1 cellular context compared by ENCODE assay signal in the genomic region with DNA sequence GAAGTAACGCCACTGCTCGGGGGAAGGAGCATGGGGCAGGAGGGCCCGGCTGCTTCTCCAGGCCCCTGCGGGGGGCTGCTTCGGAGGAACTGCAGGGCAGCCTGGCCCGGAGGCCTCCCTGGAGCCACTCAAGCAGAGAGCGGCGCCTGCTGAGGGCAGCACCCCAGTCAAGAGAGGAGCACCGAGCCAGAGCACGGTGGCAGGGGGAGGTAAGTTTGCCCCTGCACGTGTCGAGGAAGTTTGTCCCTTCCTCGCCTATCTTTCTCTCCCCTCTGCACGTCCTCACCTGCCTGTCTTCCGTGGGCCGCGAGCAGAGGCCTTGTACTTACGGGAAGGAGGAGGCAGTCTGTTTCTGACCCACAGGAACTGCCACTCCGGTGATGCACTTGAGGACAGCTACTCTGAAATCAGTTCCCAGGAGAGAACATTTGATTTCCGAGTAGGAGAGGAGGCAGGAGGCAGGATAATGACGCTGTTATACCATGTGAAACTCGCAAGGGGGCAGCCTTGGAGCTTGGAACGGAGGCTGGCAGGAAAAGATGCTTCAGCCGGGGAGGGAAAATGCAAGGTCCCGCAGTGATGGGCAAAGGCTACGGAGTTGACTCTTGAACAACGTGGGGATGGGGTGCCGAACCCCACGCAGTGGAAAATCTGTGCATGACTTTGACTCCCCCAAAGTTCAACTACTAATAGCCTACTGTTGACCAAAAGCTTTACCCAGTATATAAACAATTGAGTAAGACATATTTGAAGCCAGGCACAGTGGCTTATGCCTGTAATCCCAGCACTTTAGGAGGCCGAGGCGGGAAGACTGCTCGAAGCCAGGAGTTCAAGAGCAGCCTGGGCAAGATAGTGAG.
A peak's percentile ranks its signal among the peaks of the same experiment; 100 is the strongest.
TF ChIP-seq lines count a peak whose summit lies in the region.

No MANE protein-coding gene starts in this region.

TF ChIP-seq in K562, 482 proteins besides CTCF, POLR2A, EP300 and RAD21 (continued from another document and continues in another):
- TF ChIP-seq, protein P1, sequence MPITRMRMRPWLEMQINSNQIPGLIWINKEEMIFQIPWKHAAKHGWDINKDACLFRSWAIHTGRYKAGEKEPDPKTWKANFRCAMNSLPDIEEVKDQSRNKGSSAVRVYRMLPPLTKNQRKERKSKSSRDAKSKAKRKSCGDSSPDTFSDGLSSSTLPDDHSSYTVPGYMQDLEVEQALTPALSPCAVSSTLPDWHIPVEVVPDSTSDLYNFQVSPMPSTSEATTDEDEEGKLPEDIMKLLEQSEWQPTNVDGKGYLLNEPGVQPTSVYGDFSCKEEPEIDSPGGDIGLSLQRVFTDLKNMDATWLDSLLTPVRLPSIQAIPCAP (CRISPR knock-in tag; IDR thresholded peaks at IDR 0.05; ENCODE audit: borderline replicate concordance) = no peak
- TF ChIP-seq, protein P2, sequence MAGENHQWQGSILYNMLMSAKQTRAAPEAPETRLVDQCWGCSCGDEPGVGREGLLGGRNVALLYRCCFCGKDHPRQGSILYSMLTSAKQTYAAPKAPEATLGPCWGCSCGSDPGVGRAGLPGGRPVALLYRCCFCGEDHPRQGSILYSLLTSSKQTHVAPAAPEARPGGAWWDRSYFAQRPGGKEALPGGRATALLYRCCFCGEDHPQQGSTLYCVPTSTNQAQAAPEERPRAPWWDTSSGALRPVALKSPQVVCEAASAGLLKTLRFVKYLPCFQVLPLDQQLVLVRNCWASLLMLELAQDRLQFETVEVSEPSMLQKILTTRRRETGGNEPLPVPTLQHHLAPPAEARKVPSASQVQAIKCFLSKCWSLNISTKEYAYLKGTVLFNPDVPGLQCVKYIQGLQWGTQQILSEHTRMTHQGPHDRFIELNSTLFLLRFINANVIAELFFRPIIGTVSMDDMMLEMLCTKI (IDR thresholded peaks at IDR 0.05; ENCODE audit: partially characterized antibody) = no peak
- TF ChIP-seq TOE1 (IDR thresholded peaks at IDR 0.05; ENCODE audit: borderline replicate concordance) (no peak), TOE1 (CRISPR knock-in tag; IDR thresholded peaks at IDR 0.05; ENCODE audit: borderline replicate concordance, low read depth) (no peak), CBFA2T2 (conservative IDR thresholded peaks at IDR 0.05) (no peak), JUND (IDR thresholded peaks at IDR 0.05; ENCODE audit: borderline replicate concordance, low read depth, low read length) (peak; percentile 75), JUND (tag; IDR thresholded peaks at IDR 0.05; ENCODE audit: borderline replicate concordance, low read depth, low read length) (peak; percentile 60; the same call in 1 of the 3 replicates), KHSRP (IDR thresholded peaks at IDR 0.05) (no peak), STAG1 (CRISPR knock-in tag; IDR thresholded peaks at IDR 0.05; ENCODE audit: borderline replicate concordance) (peak; percentile 86), GATAD2B (IDR thresholded peaks at IDR 0.05; ENCODE audit: borderline replicate concordance) (no peak), KDM1A (IDR thresholded peaks at IDR 0.05) (peak; percentile 77 to 82), CREB1 (IDR thresholded peaks at IDR 0.05) (0 out of 2 replicates have a peak, but pooled peaks have one; percentile 42), CREB1 (CRISPR knock-in tag; IDR thresholded peaks at IDR 0.05) (no peak), ZNF444 (CRISPR knock-in tag; IDR thresholded peaks at IDR 0.05) (no peak), NBN (IDR thresholded peaks at IDR 0.05; ENCODE audit: low read depth) (0 out of 2 replicates have a peak, but pooled peaks have one; percentile 59), ZNF436 (CRISPR knock-in tag; IDR thresholded peaks at IDR 0.05) (no peak), MEF2D (tag; conservative IDR thresholded peaks at IDR 0.05; ENCODE audit: low read depth) (no peak), DNMT1 (IDR thresholded peaks at IDR 0.05) (no peak), ZNF212 (CRISPR knock-in tag; IDR thresholded peaks at IDR 0.05) (no peak), LCOR (CRISPR knock-in tag; IDR thresholded peaks at IDR 0.05) (no peak), CBX5 (IDR thresholded peaks at IDR 0.05; ENCODE audit: borderline replicate concordance, low read depth) (no peak), ZKSCAN1 (IDR thresholded peaks at IDR 0.05; ENCODE audit: low read depth, low read length) (no peak), ELF2 (CRISPR knock-in tag; IDR thresholded peaks at IDR 0.05) (no peak), MYBL2 (IDR thresholded peaks at IDR 0.05; ENCODE audit: low read depth) (no peak), MYBL2 (CRISPR knock-in tag; IDR thresholded peaks at IDR 0.05; ENCODE audit: borderline replicate concordance) (no peak), PHF8 (IDR thresholded peaks at IDR 0.05; ENCODE audit: borderline replicate concordance, low read length) (no peak), ZNF586 (CRISPR knock-in tag; conservative IDR thresholded peaks at IDR 0.05) (no peak), BDP1 (IDR thresholded peaks at IDR 0.05; ENCODE audit: insufficient read depth, insufficient read length) (no peak), CHD2 (IDR thresholded peaks at IDR 0.05; ENCODE audit: low read depth, low read length) (no peak), MAZ (CRISPR knock-in tag; conservative IDR thresholded peaks at IDR 0.05 in 1 of 2, IDR thresholded peaks at IDR 0.05 in 1 of 2) (peak; percentile 24 to 59; a peak in 2 of 4 replicates), NCOA4 (IDR thresholded peaks at IDR 0.05; ENCODE audit: partially characterized antibody) (no peak), RUNX1 (IDR thresholded peaks at IDR 0.05; ENCODE audit: low read depth) (no peak), CXXC5 (CRISPR knock-in tag; IDR thresholded peaks at IDR 0.05) (0 out of 2 replicates have a peak, but pooled peaks have one; percentile 16), SIX5 (IDR thresholded peaks at IDR 0.05; ENCODE audit: borderline replicate concordance in 1 of 2, insufficient read depth in 1 of 2, low read depth in 1 of 2, low read length in 2 of 2) (no peak), POLR2B (IDR thresholded peaks at IDR 0.05; ENCODE audit: low read depth, partially characterized antibody) (no peak), BRD9 (IDR thresholded peaks at IDR 0.05; ENCODE audit: low read depth, partially characterized antibody) (no peak), PYGO2 (tag; IDR thresholded peaks at IDR 0.05) (no peak), PPARD (CRISPR knock-in tag; IDR thresholded peaks at IDR 0.05) (no peak), TCF7 (IDR thresholded peaks at IDR 0.05; ENCODE audit: borderline replicate concordance) (no peak), EWSR1 (IDR thresholded peaks at IDR 0.05; ENCODE audit: borderline replicate concordance, low read depth, partially characterized antibody) (no peak)
- TF ChIP-seq, protein P3, sequence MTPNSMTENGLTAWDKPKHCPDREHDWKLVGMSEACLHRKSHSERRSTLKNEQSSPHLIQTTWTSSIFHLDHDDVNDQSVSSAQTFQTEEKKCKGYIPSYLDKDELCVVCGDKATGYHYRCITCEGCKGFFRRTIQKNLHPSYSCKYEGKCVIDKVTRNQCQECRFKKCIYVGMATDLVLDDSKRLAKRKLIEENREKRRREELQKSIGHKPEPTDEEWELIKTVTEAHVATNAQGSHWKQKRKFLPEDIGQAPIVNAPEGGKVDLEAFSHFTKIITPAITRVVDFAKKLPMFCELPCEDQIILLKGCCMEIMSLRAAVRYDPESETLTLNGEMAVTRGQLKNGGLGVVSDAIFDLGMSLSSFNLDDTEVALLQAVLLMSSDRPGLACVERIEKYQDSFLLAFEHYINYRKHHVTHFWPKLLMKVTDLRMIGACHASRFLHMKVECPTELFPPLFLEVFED (CRISPR knock-in tag; conservative IDR thresholded peaks at IDR 0.05) = no peak
- TF ChIP-seq, protein P4, sequence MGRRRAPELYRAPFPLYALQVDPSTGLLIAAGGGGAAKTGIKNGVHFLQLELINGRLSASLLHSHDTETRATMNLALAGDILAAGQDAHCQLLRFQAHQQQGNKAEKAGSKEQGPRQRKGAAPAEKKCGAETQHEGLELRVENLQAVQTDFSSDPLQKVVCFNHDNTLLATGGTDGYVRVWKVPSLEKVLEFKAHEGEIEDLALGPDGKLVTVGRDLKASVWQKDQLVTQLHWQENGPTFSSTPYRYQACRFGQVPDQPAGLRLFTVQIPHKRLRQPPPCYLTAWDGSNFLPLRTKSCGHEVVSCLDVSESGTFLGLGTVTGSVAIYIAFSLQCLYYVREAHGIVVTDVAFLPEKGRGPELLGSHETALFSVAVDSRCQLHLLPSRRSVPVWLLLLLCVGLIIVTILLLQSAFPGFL (CRISPR knock-in tag; IDR thresholded peaks at IDR 0.05) = no peak
- TF ChIP-seq, protein P5, sequence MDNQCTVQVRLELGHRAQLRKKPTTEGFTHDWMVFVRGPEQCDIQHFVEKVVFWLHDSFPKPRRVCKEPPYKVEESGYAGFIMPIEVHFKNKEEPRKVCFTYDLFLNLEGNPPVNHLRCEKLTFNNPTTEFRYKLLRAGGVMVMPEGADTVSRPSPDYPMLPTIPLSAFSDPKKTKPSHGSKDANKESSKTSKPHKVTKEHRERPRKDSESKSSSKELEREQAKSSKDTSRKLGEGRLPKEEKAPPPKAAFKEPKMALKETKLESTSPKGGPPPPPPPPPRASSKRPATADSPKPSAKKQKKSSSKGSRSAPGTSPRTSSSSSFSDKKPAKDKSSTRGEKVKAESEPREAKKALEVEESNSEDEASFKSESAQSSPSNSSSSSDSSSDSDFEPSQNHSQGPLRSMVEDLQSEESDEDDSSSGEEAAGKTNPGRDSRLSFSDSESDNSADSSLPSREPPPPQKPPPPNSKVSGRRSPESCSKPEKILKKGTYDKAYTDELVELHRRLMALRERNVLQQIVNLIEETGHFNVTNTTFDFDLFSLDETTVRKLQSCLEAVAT (IDR thresholded peaks at IDR 0.05) = peak in 1 of 2 experiments; percentile 24; a peak in 1 of 4 replicates
- TF ChIP-seq, protein P6, sequence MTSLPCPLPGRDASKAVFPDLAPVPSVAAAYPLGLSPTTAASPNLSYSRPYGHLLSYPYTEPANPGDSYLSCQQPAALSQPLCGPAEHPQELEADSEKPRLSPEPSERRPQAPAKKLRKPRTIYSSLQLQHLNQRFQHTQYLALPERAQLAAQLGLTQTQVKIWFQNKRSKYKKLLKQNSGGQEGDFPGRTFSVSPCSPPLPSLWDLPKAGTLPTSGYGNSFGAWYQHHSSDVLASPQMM (CRISPR knock-in tag; IDR thresholded peaks at IDR 0.05) = no peak
- TF ChIP-seq, protein P7, sequence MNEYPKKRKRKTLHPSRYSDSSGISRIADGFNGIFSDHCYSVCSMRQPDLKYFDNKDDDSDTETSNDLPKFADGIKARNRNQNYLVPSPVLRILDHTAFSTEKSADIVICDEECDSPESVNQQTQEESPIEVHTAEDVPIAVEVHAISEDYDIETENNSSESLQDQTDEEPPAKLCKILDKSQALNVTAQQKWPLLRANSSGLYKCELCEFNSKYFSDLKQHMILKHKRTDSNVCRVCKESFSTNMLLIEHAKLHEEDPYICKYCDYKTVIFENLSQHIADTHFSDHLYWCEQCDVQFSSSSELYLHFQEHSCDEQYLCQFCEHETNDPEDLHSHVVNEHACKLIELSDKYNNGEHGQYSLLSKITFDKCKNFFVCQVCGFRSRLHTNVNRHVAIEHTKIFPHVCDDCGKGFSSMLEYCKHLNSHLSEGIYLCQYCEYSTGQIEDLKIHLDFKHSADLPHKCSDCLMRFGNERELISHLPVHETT (CRISPR knock-in tag; conservative IDR thresholded peaks at IDR 0.05 in 1 of 2, IDR thresholded peaks at IDR 0.05 in 1 of 2) = no peak
- TF ChIP-seq, protein P8, sequence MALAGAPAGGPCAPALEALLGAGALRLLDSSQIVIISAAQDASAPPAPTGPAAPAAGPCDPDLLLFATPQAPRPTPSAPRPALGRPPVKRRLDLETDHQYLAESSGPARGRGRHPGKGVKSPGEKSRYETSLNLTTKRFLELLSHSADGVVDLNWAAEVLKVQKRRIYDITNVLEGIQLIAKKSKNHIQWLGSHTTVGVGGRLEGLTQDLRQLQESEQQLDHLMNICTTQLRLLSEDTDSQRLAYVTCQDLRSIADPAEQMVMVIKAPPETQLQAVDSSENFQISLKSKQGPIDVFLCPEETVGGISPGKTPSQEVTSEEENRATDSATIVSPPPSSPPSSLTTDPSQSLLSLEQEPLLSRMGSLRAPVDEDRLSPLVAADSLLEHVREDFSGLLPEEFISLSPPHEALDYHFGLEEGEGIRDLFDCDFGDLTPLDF (CRISPR knock-in tag; IDR thresholded peaks at IDR 0.05) = no peak
- TF ChIP-seq, protein P9, sequence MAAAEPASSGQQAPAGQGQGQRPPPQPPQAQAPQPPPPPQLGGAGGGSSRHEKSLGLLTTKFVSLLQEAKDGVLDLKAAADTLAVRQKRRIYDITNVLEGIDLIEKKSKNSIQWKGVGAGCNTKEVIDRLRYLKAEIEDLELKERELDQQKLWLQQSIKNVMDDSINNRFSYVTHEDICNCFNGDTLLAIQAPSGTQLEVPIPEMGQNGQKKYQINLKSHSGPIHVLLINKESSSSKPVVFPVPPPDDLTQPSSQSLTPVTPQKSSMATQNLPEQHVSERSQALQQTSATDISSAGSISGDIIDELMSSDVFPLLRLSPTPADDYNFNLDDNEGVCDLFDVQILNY (CRISPR knock-in tag; IDR thresholded peaks at IDR 0.05) = no peak
- TF ChIP-seq, protein P10, sequence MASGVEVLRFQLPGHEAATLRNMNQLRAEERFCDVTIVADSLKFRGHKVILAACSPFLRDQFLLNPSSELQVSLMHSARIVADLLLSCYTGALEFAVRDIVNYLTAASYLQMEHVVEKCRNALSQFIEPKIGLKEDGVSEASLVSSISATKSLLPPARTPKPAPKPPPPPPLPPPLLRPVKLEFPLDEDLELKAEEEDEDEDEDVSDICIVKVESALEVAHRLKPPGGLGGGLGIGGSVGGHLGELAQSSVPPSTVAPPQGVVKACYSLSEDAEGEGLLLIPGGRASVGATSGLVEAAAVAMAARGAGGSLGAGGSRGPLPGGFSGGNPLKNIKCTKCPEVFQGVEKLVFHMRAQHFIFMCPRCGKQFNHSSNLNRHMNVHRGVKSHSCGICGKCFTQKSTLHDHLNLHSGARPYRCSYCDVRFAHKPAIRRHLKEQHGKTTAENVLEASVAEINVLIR (CRISPR knock-in tag; IDR thresholded peaks at IDR 0.05) = no peak
- TF ChIP-seq, protein P11, sequence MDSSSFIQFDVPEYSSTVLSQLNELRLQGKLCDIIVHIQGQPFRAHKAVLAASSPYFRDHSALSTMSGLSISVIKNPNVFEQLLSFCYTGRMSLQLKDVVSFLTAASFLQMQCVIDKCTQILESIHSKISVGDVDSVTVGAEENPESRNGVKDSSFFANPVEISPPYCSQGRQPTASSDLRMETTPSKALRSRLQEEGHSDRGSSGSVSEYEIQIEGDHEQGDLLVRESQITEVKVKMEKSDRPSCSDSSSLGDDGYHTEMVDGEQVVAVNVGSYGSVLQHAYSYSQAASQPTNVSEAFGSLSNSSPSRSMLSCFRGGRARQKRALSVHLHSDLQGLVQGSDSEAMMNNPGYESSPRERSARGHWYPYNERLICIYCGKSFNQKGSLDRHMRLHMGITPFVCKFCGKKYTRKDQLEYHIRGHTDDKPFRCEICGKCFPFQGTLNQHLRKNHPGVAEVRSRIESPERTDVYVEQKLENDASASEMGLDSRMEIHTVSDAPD (CRISPR knock-in tag; IDR thresholded peaks at IDR 0.05) = no peak
- TF ChIP-seq, protein P12, sequence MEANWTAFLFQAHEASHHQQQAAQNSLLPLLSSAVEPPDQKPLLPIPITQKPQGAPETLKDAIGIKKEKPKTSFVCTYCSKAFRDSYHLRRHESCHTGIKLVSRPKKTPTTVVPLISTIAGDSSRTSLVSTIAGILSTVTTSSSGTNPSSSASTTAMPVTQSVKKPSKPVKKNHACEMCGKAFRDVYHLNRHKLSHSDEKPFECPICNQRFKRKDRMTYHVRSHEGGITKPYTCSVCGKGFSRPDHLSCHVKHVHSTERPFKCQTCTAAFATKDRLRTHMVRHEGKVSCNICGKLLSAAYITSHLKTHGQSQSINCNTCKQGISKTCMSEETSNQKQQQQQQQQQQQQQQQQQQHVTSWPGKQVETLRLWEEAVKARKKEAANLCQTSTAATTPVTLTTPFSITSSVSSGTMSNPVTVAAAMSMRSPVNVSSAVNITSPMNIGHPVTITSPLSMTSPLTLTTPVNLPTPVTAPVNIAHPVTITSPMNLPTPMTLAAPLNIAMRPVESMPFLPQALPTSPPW (CRISPR knock-in tag; IDR thresholded peaks at IDR 0.05) = no peak; the same call in 1 of the 2 replicates
